10 cellular contexts compared by ENCODE assay signal in the genomic region with DNA sequence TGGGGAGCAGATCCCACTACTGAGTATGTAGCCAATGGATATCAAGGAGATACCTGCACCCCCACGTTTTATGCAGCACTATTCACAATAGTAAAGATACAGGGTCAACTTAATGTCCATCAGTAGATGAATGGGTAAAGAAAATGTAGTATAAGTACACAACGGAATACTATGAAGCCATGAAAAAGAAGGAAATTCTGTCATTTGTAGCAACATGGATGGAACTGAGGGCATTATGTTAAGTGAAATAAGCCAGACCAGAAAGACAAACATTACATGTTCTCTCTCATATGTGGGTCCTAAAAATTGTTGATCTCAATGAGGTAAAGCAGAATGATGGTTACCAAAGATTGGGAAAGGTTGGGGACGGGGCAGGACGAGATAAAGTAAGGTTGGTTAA. TPM values are rescaled to one million over a fixed set of nuclear protein-coding genes. Genes with fewer than 3 reads are reported as not detected.
"Had no signal": no experiment of that assay in that cellular context is flagged by ENCODE, and none has a peak within 500 bp of the region (broad histone marks: within the 10 kb centered on the region; RNA-seq: fewer than 3 reads in every experiment).

No MANE protein-coding gene starts in this region.

- H3K27me3 Mint-ChIP-seq: IgD-negative memory B cell had no signal

- H3K27ac ChIP-seq: HL-60, KMS-11 had no signal

- H3K4me1 Mint-ChIP-seq: IgD-negative memory B cell had no signal

- H3K4me3 Mint-ChIP-seq: IgD-negative memory B cell had no signal

- DNase-seq: IMR-90, KBM-7, KG1 had no signal

- H3K4me2 ChIP-seq: KMS-11 had no signal

- ATAC-seq: HepG2 had no signal

- H3K9ac ChIP-seq: KMS-11 had no signal

- H3K27ac Mint-ChIP-seq: IgD-negative memory B cell had no signal

- FAIRE-seq: HepG2, HTR-8/SVneo had no signal

RNA-seq across cellular contexts. Expression of gene PP2D1, which starts 14.6 kb away (rescaled TPM):
- total RNA-seq: HepG2, HT-29, HT1080, IMR-90 had no signal
- polyA plus RNA-seq: HepG2, IMR-90 had no signal
